In the genomic region with DNA sequence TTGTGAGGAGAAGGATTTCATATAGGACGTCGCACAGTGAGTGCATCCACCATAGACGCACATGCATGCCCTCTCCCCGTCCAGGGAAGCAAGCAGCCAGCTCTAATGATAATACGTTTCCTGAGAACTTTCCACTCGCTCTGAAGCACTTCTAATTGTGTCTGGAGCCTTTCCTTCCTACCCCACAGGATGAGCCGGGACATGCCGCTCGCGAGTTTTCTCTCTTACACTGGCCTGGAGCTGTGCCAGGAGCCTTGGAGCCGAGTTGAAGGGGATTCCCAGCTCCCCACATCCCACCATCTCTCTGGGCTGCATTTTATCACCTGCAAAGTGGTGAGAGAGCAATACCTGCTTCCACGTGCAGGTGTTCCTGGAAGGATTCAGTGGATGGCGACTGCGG, we compare ENCODE assay signal across 1 cellular context.
TF ChIP-seq lines count a peak whose summit lies in the region.

No MANE protein-coding gene starts in this region.

TF ChIP-seq in endothelial cell of umbilical vein, 7 proteins besides CTCF, POLR2A, EP300 and RAD21:
- TF ChIP-seq FOS (IDR thresholded peaks at IDR 0.05; ENCODE audit: borderline replicate concordance, insufficient read depth, low read length) (no peak), GATA2 (IDR thresholded peaks at IDR 0.05; ENCODE audit: insufficient read depth, insufficient read length, low read depth, low read length) (no peak), MYC (IDR thresholded peaks at IDR 0.05; ENCODE audit: low read depth, low read length) (no peak), EZH2 (IDR thresholded peaks at IDR 0.05; ENCODE audit: borderline replicate concordance, low read depth, low read length, severe bottlenecking) (no peak), POLR2AphosphoS5 (IDR thresholded peaks at IDR 0.05; ENCODE audit: insufficient read depth, low read depth, low read length) (no peak), JUN (IDR thresholded peaks at IDR 0.05; ENCODE audit: borderline replicate concordance, insufficient read depth, insufficient read length, low read depth) (no peak)
- TF ChIP-seq, protein P1, sequence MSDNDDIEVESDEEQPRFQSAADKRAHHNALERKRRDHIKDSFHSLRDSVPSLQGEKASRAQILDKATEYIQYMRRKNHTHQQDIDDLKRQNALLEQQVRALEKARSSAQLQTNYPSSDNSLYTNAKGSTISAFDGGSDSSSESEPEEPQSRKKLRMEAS (IDR thresholded peaks at IDR 0.05; ENCODE audit: insufficient read depth, insufficient read length) = no peak
